19 cellular contexts compared by ENCODE assay signal in genomic region chr1:89542345-89542744, GRCh38. TPM values are rescaled to one million over a fixed set of nuclear protein-coding genes. Genes with fewer than 3 reads are reported as not detected.
A peak's percentile ranks its signal among the peaks of the same experiment; 100 is the strongest.
DNase-seq lines count a peak whose midpoint lies in the region; ATAC-seq lines count a peak whose summit lies in the region.
"Had no signal": no experiment of that assay in that cellular context is flagged by ENCODE, and none has a peak within 500 bp of the region (broad histone marks: within the 10 kb centered on the region; RNA-seq: fewer than 3 reads in every experiment).

No MANE protein-coding gene starts in this region.

- H3K36me3 Mint-ChIP-seq in activated CD4-positive, alpha-beta memory T cell treated with anti-CD3 and anti-CD28 coated beads for 36 hours, result peaks cover 37% of the 10 kb centered on the region
- peaks cover 33% of the 10 kb centered on the region for H3K36me3 Mint-ChIP-seq in activated CD4-positive, alpha-beta memory T cell treated with anti-CD3 and anti-CD28 coated beads, Interleukin-2, amount 10 ng/mL, durations not matched to agents 7 days and 5 days (ENCODE audit: low read depth)
- peaks cover 42% of the 10 kb centered on the region for H3K36me3 Mint-ChIP-seq in activated naive CD4-positive, alpha-beta T cell treated with anti-CD3 and anti-CD28 coated beads, Interleukin-2, amount 50 U/mL, for 24 hours
- H3K36me3 Mint-ChIP-seq in activated naive CD8-positive, alpha-beta T cell, result peaks cover 45% of the 10 kb centered on the region

- CTCF ChIA-PET in activated CD4-positive, alpha-beta memory T cell treated with anti-CD3 and anti-CD28 coated beads for 36 hours (lab: Charles Lee), result interaction anchor here (1.2 kb wide), 1 partner anchor 221 kb away, joined by 3 read pairs; no protein-coding TSS in a partner anchor
- CTCF ChIA-PET in activated CD4-positive, alpha-beta memory T cell treated with anti-CD3 and anti-CD28 coated beads, Interleukin-2, amount 10 ng/mL, durations not matched to agents 7 days and 5 days (lab: Charles Lee), result interaction anchor here (1.3 kb wide), 1 partner anchor 221 kb away, joined by 3 read pairs; no protein-coding TSS in a partner anchor

- POLR2A ChIA-PET in activated CD4-positive, alpha-beta memory T cell treated with anti-CD3 and anti-CD28 coated beads for 36 hours (lab: Charles Lee), result interaction anchor here (1.6 to 3.3 kb wide), 2 partner anchors 14 to 61 kb away, joined by 4 to 22 read pairs; no protein-coding TSS in a partner anchor
- POLR2A ChIA-PET in activated CD4-positive, alpha-beta memory T cell treated with anti-CD3 and anti-CD28 coated beads, Interleukin-2, amount 10 ng/mL, durations not matched to agents 7 days and 5 days (lab: Charles Lee), result no interaction called here

- H3K9me3 Mint-ChIP-seq in activated CD4-positive, alpha-beta memory T cell treated with anti-CD3 and anti-CD28 coated beads for 36 hours, result peaks cover 2% of the 10 kb centered on the region
- peaks cover 2% of the 10 kb centered on the region for H3K9me3 Mint-ChIP-seq in activated CD4-positive, alpha-beta memory T cell treated with anti-CD3 and anti-CD28 coated beads, Interleukin-2, amount 10 ng/mL, durations not matched to agents 7 days and 5 days
- no peaks in the 10 kb centered on the region for H3K9me3 Mint-ChIP-seq in activated naive CD4-positive, alpha-beta T cell treated with anti-CD3 and anti-CD28 coated beads, Interleukin-2, amount 50 U/mL, for 24 hours
- no peaks in the 10 kb centered on the region for H3K9me3 Mint-ChIP-seq in activated naive CD8-positive, alpha-beta T cell (ENCODE audit: low read depth)
- H3K9me3 Mint-ChIP-seq: CD4-positive, alpha-beta T cell; GM23338; H9 had no signal

- no peak for ATAC-seq in HG02973 (IDR thresholded peaks at IDR 0.05; ENCODE audit: unreplicated experiment)
- ATAC-seq: A549, GM23338, Right ventricle myocardium inferior had no signal

- no peaks in the 10 kb centered on the region for H3K27me3 Mint-ChIP-seq in activated CD4-positive, alpha-beta memory T cell treated with anti-CD3 and anti-CD28 coated beads for 36 hours
- no peaks in the 10 kb centered on the region for H3K27me3 Mint-ChIP-seq in activated CD4-positive, alpha-beta memory T cell treated with anti-CD3 and anti-CD28 coated beads, Interleukin-2, amount 10 ng/mL, durations not matched to agents 7 days and 5 days
- H3K27me3 Mint-ChIP-seq in activated naive CD4-positive, alpha-beta T cell treated with anti-CD3 and anti-CD28 coated beads, Interleukin-2, amount 50 U/mL, for 24 hours, result no peaks in the 10 kb centered on the region
- H3K27me3 Mint-ChIP-seq in activated naive CD8-positive, alpha-beta T cell, result no peaks in the 10 kb centered on the region
- H3K27me3 Mint-ChIP-seq: CD4-positive, alpha-beta T cell had no signal

- intact Hi-C loops in activated CD4-positive, alpha-beta memory T cell treated with anti-CD3 and anti-CD28 coated beads for 36 hours (cut with micrococcal nuclease), result no loop called here

- H3K4me3 Mint-ChIP-seq in activated CD4-positive, alpha-beta memory T cell treated with anti-CD3 and anti-CD28 coated beads for 36 hours, result no peak overlapping the region
- no peak overlapping the region for H3K4me3 Mint-ChIP-seq in activated CD4-positive, alpha-beta memory T cell treated with anti-CD3 and anti-CD28 coated beads, Interleukin-2, amount 10 ng/mL, durations not matched to agents 7 days and 5 days
- peak overlapping the region; percentile 6 for H3K4me3 Mint-ChIP-seq in activated naive CD4-positive, alpha-beta T cell treated with anti-CD3 and anti-CD28 coated beads, Interleukin-2, amount 50 U/mL, for 24 hours
- H3K4me3 Mint-ChIP-seq in activated naive CD8-positive, alpha-beta T cell, result peak overlapping the region; percentile 32
- H3K4me3 Mint-ChIP-seq: CD4-positive, alpha-beta T cell; GM23338; H9 had no signal

- H3K4me1 Mint-ChIP-seq in activated CD4-positive, alpha-beta memory T cell treated with anti-CD3 and anti-CD28 coated beads for 36 hours (ENCODE audit: low read depth), result peaks cover 80% of the 10 kb centered on the region
- H3K4me1 Mint-ChIP-seq in activated CD4-positive, alpha-beta memory T cell treated with anti-CD3 and anti-CD28 coated beads, Interleukin-2, amount 10 ng/mL, durations not matched to agents 7 days and 5 days, result peaks cover 59% of the 10 kb centered on the region
- H3K4me1 Mint-ChIP-seq in activated naive CD4-positive, alpha-beta T cell treated with anti-CD3 and anti-CD28 coated beads, Interleukin-2, amount 50 U/mL, for 24 hours, result peaks cover 83% of the 10 kb centered on the region
- H3K4me1 Mint-ChIP-seq in activated naive CD8-positive, alpha-beta T cell (ENCODE audit: low read depth), result peaks cover 81% of the 10 kb centered on the region

- no peak for DNase-seq in activated CD4-positive, alpha-beta memory T cell treated with anti-CD3 and anti-CD28 coated beads for 36 hours
- no peak for DNase-seq in activated CD4-positive, alpha-beta memory T cell treated with anti-CD3 and anti-CD28 coated beads, Interleukin-2, amount 10 ng/mL, durations not matched to agents 7 days and 5 days
- no peak for DNase-seq in activated naive CD4-positive, alpha-beta T cell treated with Interleukin-2 at 50 U/mL for 16 hours
- DNase-seq in NCI-H345 (lab: John Stamatoyannopoulos, UW), result no peak
- DNase-seq: AML-193; Caco-2; CD4-positive, alpha-beta T cell; H9; MM.1S; NCI-H2029; NCI-H526 treated with DMSO at 0.1 percent for 48 hours; PC-9; SJCRH30 had no signal

- peak overlapping the region; percentile 83 for H3K27ac Mint-ChIP-seq in activated CD4-positive, alpha-beta memory T cell treated with anti-CD3 and anti-CD28 coated beads for 36 hours
- no peak overlapping the region for H3K27ac Mint-ChIP-seq in activated CD4-positive, alpha-beta memory T cell treated with anti-CD3 and anti-CD28 coated beads, Interleukin-2, amount 10 ng/mL, durations not matched to agents 7 days and 5 days
- peak overlapping the region; percentile 73 for H3K27ac Mint-ChIP-seq in activated naive CD4-positive, alpha-beta T cell treated with anti-CD3 and anti-CD28 coated beads, Interleukin-2, amount 50 U/mL, for 24 hours
- peak overlapping the region; percentile 88 for H3K27ac Mint-ChIP-seq in activated naive CD8-positive, alpha-beta T cell
- H3K27ac Mint-ChIP-seq: CD4-positive, alpha-beta T cell; GM23338 had no signal

RNA-seq across cellular contexts. Expression of gene LRRC8B, which starts 17.7 kb away (rescaled TPM):
- total RNA-seq in activated CD4-positive, alpha-beta memory T cell treated with anti-CD3 and anti-CD28 coated beads for 36 hours, result 10 to 100 TPM; 41.1 to 42.1 TPM
- 10 to 100 TPM; 21.3 to 21.7 TPM for total RNA-seq in activated CD4-positive, alpha-beta memory T cell treated with anti-CD3 and anti-CD28 coated beads, Interleukin-2, amount 10 ng/mL, durations not matched to agents 7 days and 5 days

Comparison
In these comparisons a context has a peak if more than half of its experiments do, and no peak if none do; other contexts are left out.
1. H3K4me3 Mint-ChIP-seq: peak in activated naive CD4-positive, alpha-beta T cell treated with anti-CD3 and anti-CD28 coated beads, Interleukin-2, amount 50 U/mL, for 24 hours (single experiment) and activated naive CD8-positive, alpha-beta T cell (single experiment); none in activated CD4-positive, alpha-beta memory T cell treated with anti-CD3 and anti-CD28 coated beads for 36 hours (single experiment) and activated CD4-positive, alpha-beta memory T cell treated with anti-CD3 and anti-CD28 coated beads, Interleukin-2, amount 10 ng/mL, durations not matched to agents 7 days and 5 days (single experiment).